ENCODE assay signal across 2 cellular contexts in the genomic region with DNA sequence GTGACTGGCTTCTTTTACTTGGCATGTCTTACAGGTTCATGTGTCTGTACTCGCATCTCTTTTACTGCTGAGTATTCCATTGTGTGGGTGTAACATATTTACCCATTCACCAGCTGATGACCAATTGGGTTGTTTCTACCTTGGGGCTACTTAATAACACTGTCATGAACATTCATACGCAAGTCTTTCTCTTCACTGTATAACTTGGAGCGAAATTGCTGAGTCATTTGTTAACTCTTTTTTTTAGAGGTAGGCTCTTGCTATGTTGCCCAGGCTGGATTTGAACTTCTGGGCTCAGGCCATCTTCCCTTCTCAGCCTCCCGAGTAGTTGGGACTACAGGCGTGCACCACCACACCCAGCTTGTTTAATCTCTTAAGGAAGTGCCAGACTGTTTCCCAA.
TF ChIP-seq lines count a peak whose summit lies in the region.

No MANE protein-coding gene starts in this region.

TF ChIP-seq in HEK293, 187 proteins besides CTCF, POLR2A, EP300 and RAD21:
- TF ChIP-seq ZNF121 (tag by site-specific recombination; IDR thresholded peaks at IDR 0.05) (peak; percentile 68; the same call in 1 of the 2 replicates), ZFHX2 (tag by site-specific recombination; conservative IDR thresholded peaks at IDR 0.05) (peak; percentile 37), ZFP69B (tag by site-specific recombination; IDR thresholded peaks at IDR 0.05) (no peak), YY1 (tag by site-specific recombination; IDR thresholded peaks at IDR 0.05) (no peak), GLIS1 (tag by site-specific recombination; IDR thresholded peaks at IDR 0.05) (no peak)

TF ChIP-seq in GM12878, 131 proteins besides CTCF, POLR2A, EP300 and RAD21:
- TF ChIP-seq CEBPB (IDR thresholded peaks at IDR 0.05; ENCODE audit: borderline replicate concordance in 1 of 2, low read depth in 2 of 2, low read length in 2 of 2): no peak
- 0 out of 2 replicates have a peak, but pooled peaks have one; percentile 31 for TF ChIP-seq BACH1 (IDR thresholded peaks at IDR 0.05; ENCODE audit: borderline replicate concordance)
